In the genomic region with DNA sequence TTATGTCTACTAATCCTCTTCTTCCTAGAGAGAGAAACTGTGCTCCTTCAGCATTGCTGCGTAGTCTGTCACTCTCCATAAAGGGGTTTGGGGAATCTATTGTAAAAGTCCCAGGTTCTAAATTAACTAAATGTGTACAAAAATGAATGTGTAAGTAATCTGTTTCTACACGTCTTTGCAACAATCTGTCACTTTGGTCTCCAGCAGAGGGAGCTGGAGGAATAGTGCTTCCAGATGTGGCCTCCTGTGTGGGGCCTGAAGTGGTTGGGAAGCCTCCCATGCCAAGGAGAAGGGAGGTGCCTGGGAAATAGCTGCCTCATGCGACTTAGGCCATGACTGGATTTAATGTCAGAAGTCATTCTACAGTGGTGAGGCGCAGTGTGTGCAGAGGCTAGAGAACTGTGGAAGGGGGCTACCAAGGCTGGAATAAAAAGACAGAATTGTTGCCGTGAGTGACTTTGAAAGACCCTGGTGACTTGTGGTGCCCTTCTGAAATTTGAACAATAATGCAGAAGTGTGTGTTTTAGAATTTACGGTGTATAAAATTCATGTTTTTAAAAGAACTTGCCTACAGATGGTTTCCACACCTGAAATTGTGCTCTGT, we compare ENCODE assay signal across 1 cellular context.
TF ChIP-seq lines count a peak whose summit lies in the region.

No MANE protein-coding gene starts in this region.

TF ChIP-seq in HepG2, 621 proteins besides CTCF, POLR2A, EP300 and RAD21:
- TF ChIP-seq STAG1 (CRISPR knock-in tag; IDR thresholded peaks at IDR 0.05) (peak; percentile 81), GATAD2A (CRISPR knock-in tag; IDR thresholded peaks at IDR 0.05) (0 out of 2 replicates have a peak, but pooled peaks have one; percentile 34)
- TF ChIP-seq, protein P1, sequence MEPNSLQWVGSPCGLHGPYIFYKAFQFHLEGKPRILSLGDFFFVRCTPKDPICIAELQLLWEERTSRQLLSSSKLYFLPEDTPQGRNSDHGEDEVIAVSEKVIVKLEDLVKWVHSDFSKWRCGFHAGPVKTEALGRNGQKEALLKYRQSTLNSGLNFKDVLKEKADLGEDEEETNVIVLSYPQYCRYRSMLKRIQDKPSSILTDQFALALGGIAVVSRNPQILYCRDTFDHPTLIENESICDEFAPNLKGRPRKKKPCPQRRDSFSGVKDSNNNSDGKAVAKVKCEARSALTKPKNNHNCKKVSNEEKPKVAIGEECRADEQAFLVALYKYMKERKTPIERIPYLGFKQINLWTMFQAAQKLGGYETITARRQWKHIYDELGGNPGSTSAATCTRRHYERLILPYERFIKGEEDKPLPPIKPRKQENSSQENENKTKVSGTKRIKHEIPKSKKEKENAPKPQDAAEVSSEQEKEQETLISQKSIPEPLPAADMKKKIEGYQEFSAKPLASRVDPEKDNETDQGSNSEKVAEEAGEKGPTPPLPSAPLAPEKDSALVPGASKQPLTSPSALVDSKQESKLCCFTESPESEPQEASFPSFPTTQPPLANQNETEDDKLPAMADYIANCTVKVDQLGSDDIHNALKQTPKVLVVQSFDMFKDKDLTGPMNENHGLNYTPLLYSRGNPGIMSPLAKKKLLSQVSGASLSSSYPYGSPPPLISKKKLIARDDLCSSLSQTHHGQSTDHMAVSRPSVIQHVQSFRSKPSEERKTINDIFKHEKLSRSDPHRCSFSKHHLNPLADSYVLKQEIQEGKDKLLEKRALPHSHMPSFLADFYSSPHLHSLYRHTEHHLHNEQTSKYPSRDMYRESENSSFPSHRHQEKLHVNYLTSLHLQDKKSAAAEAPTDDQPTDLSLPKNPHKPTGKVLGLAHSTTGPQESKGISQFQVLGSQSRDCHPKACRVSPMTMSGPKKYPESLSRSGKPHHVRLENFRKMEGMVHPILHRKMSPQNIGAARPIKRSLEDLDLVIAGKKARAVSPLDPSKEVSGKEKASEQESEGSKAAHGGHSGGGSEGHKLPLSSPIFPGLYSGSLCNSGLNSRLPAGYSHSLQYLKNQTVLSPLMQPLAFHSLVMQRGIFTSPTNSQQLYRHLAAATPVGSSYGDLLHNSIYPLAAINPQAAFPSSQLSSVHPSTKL (CRISPR knock-in tag; IDR thresholded peaks at IDR 0.05), result 0 out of 2 replicates have a peak, but pooled peaks have one; percentile 17
